ENCODE assay signal across 17 cellular contexts in the genomic region with DNA sequence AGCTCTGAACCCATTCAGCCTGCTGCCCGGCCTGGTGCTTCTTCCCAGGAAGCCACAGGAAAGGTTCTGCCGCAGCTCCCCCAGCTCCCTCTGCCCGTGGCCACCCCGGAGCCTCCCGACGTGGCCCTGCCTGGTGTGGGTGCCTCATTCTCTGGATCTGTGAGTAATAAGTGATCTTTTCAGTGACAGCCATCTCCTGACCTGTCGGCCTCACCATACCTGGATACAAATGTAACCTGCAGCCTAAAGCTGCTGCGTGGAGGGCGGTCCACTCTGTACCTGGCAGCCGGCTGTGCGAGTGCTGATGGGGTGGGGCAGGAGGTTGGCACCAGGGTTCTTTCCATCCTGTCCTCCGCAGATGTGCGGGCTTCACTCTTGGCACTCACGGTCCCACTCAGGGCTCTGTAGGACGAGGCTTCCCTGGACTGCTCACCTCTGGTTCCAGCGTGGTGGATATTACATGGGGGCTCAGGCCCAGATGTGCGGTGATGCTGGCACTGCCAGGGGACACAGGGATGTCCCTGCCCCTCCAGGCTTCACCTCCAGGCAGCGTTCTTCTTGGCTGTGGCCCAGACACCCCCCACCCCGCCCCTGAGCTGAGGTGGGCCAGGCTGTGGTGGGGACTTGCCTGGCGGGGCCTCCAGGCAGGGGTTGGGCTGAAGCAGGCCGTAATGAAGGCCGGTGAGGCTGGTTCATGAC.
A peak's percentile ranks its signal among the peaks of the same experiment; 100 is the strongest.
DNase-seq lines count a peak whose midpoint lies in the region; ATAC-seq, FAIRE-seq and TF ChIP-seq lines count a peak whose summit lies in the region.
"Had no signal": no experiment of that assay in that cellular context is flagged by ENCODE, and none has a peak within 500 bp of the region (broad histone marks: within the 10 kb centered on the region; RNA-seq: fewer than 3 reads in every experiment).

No MANE protein-coding gene starts in this region.

- peak overlapping the region; percentile 86 for H2BK12ac ChIP-seq in neuronal stem cell (ENCODE audit: low read length)

- DNase-seq in chondrocyte (ENCODE audit: low spot score) (peak; percentile 75), kidney (peak; percentile 66), neuronal stem cell (ENCODE audit: low spot score) (no peak), upper lobe of right lung (peak; percentile 53)
- DNase-seq: C1 segment of cervical spinal cord; Caco-2; CD4-positive, alpha-beta memory T cell; DMS153; DND-41; GM23248; H7; HCEC 1CT had no signal

- no peak overlapping the region for H3K27ac Mint-ChIP-seq in chondrocyte (ENCODE audit: unreplicated experiment)
- H3K27ac Mint-ChIP-seq: CD4-positive, alpha-beta memory T cell had no signal

- no peak overlapping the region for H2AFZ ChIP-seq in neuronal stem cell (ENCODE audit: low read length)
- H2AFZ ChIP-seq: GM23248 had no signal

- H3K4me3 Mint-ChIP-seq in chondrocyte (ENCODE audit: unreplicated experiment), result no peak overlapping the region
- H3K4me3 Mint-ChIP-seq: CD4-positive, alpha-beta memory T cell had no signal

- peaks cover 21% of the 10 kb centered on the region for H3K27me3 Mint-ChIP-seq in chondrocyte (ENCODE audit: low read depth)

- no peak overlapping the region for H3K14ac ChIP-seq in neuronal stem cell (ENCODE audit: low read length)

- H3K23ac ChIP-seq in neuronal stem cell (ENCODE audit: low read depth, low read length, poor library complexity), result no peak overlapping the region

- no peak overlapping the region for H4K91ac ChIP-seq in neuronal stem cell (ENCODE audit: low read depth, low read length, poor library complexity)

- H3K4ac ChIP-seq in neuronal stem cell (ENCODE audit: low read length), result no peak overlapping the region

- no peaks in the 10 kb centered on the region for H3K27me3 ChIP-seq in neuronal stem cell (ENCODE audit: control insufficient read depth in 3 of 3, insufficient read depth in 3 of 3, low read depth in 1 of 3, low read length in 3 of 3)
- H3K27me3 ChIP-seq in upper lobe of right lung, result no peaks in the 10 kb centered on the region

- H3K9me3 Mint-ChIP-seq in chondrocyte (ENCODE audit: low read depth), result no peaks in the 10 kb centered on the region
- H3K9me3 Mint-ChIP-seq: CD4-positive, alpha-beta memory T cell had no signal

- no peak overlapping the region for H2BK5ac ChIP-seq in neuronal stem cell (ENCODE audit: low read length)

- no peaks in the 10 kb centered on the region for H3K9me3 ChIP-seq in kidney (ENCODE audit: control insufficient read depth in 1 of 2, low read length in 2 of 2)
- no peaks in the 10 kb centered on the region for H3K9me3 ChIP-seq in neuronal stem cell (replicated peaks in 1 of 2; ENCODE audit: control insufficient read depth in 2 of 2, insufficient read depth in 1 of 2, low read depth in 1 of 2, low read length in 2 of 2)
- H3K9me3 ChIP-seq in upper lobe of right lung, result no peaks in the 10 kb centered on the region
- H3K9me3 ChIP-seq: Caco-2 had no signal

- H3K36me3 Mint-ChIP-seq in chondrocyte (ENCODE audit: low read depth), result no peaks in the 10 kb centered on the region
- H3K36me3 Mint-ChIP-seq: CD4-positive, alpha-beta memory T cell had no signal

- FAIRE-seq in kidney (lab: Jason Lieb, UNC), result no peak
- FAIRE-seq: G401.6, GM12892, H1 had no signal

- peak overlapping the region; percentile 23 for H2AK5ac ChIP-seq in neuronal stem cell (ENCODE audit: low read depth, low read length)

- H2BK120ac ChIP-seq in neuronal stem cell (ENCODE audit: low read depth, low read length), result peak overlapping the region; percentile 93

- ATAC-seq in upper lobe of right lung (no peak), GM18873 (IDR thresholded peaks at IDR 0.05; ENCODE audit: low FRiP score, unreplicated experiment) (no peak), GM18517 (IDR thresholded peaks at IDR 0.05; ENCODE audit: unreplicated experiment) (no peak)

- peak overlapping the region; percentile 71 for H2BK15ac ChIP-seq in neuronal stem cell (ENCODE audit: low read length)

- no peaks in the 10 kb centered on the region for H3K79me1 ChIP-seq in neuronal stem cell (ENCODE audit: low read depth, low read length)

- no peak overlapping the region for H3K4me2 ChIP-seq in neuronal stem cell (ENCODE audit: insufficient read depth, low read length, poor library complexity, severe bottlenecking)

- H3K4me3 ChIP-seq in kidney (ENCODE audit: low read length in 2 of 2) (no peak overlapping the region), neuronal stem cell (ENCODE audit: low read length in 2 of 2) (no peak overlapping the region), upper lobe of right lung (no peak overlapping the region)
- H3K4me3 ChIP-seq: GM23248 had no signal

- peak overlapping the region; percentile 81 for H3K18ac ChIP-seq in neuronal stem cell (ENCODE audit: low read length)

- H3K36me3 ChIP-seq in kidney (ENCODE audit: control insufficient read depth in 1 of 2, insufficient read depth in 2 of 2, low read length in 2 of 2) (no peaks in the 10 kb centered on the region), neuronal stem cell (replicated peaks in 1 of 2; ENCODE audit: control insufficient read depth in 2 of 2, insufficient read depth in 2 of 2, low read length in 2 of 2) (no peaks in the 10 kb centered on the region), upper lobe of right lung (no peaks in the 10 kb centered on the region)

- no peaks in the 10 kb centered on the region for H3K4me1 Mint-ChIP-seq in chondrocyte (ENCODE audit: low read depth)
- H3K4me1 Mint-ChIP-seq: CD4-positive, alpha-beta memory T cell had no signal

- no CpG with 5 or more reads among the region's 22 CpGs for WGBS in neuronal stem cell (ENCODE audit: extremely low coverage in 2 of 2, insufficient read length in 2 of 2, insufficient replicate concordance in 1 of 2), 2 donors

- H3K9ac ChIP-seq in kidney (ENCODE audit: low read length in 2 of 2) (no peak overlapping the region), neuronal stem cell (ENCODE audit: low read depth, low read length, poor library complexity) (no peak overlapping the region)
- H3K9ac ChIP-seq: GM23248 had no signal

- H4K8ac ChIP-seq in neuronal stem cell (ENCODE audit: low read depth, low read length), result peak overlapping the region; percentile 8

- H3K27ac ChIP-seq in kidney (ENCODE audit: low read depth in 2 of 2, low read length in 2 of 2) (no peak overlapping the region), neuronal stem cell (replicated peaks; ENCODE audit: low read length) (no peak overlapping the region), upper lobe of right lung (no peak overlapping the region)
- H3K27ac ChIP-seq: GM23248 had no signal

- TF ChIP-seq CTCF in chondrocyte (IDR thresholded peaks at IDR 0.05) (no peak), kidney (IDR thresholded peaks at IDR 0.05; ENCODE audit: borderline replicate concordance, extremely low read depth, insufficient read depth) (no peak), upper lobe of right lung (IDR thresholded peaks at IDR 0.05) (no peak)

- H3K4me1 ChIP-seq in kidney (ENCODE audit: control insufficient read depth in 1 of 2, insufficient read depth in 1 of 2, low read depth in 1 of 2, low read length in 2 of 2) (no peaks in the 10 kb centered on the region), neuronal stem cell (ENCODE audit: control insufficient read depth in 2 of 2, insufficient read depth in 1 of 2, low read depth in 1 of 2, low read length in 2 of 2) (peaks cover 0 to 11% of the 10 kb centered on the region in 2 donors), upper lobe of right lung (no peaks in the 10 kb centered on the region)
- H3K4me1 ChIP-seq: Caco-2 had no signal

- intact Hi-C loops in kidney (cut with DNase I) (no loop called here), upper lobe of right lung (cut with DNase I) (no loop called here)
